Comparison of ENCODE assay signal across 19 cellular contexts in the genomic region with DNA sequence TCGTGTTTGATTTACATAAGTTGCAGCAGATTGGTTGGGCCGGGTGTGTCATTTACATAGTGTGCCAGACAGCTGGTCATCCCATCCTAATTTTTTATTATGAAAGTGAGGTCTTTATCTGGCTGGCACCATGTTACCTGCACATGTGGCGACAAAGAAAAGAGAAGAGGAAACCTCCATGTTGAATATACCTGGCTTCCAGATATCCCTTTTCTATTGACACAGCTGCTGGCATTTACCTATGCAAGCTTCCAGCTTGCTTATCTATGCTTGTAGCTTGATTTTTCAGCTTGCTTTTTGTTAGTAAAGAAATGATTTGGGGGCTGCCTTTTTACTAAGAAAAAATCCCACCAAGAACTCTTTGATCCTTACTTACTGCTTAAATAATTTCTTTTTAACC.
"Had no signal": no experiment of that assay in that cellular context is flagged by ENCODE, and none has a peak within 500 bp of the region (broad histone marks: within the 10 kb centered on the region; RNA-seq: fewer than 3 reads in every experiment).

No MANE protein-coding gene starts in this region.

- H3K4me3 Mint-ChIP-seq: activated naive CD8-positive, alpha-beta T cell treated with anti-CD3 and anti-CD28 coated beads for 36 hours; activated T-helper 1 cell treated with anti-CD3 and anti-CD28 coated beads, Interleukin-12 subunit alpha, Interleukin-12 subunit beta, Interleukin-2, Interleukin-4 antibody, amounts not matched to agents 30 ng/mL and 10 ng/mL and 1 ng/mL, durations not matched to agents 14 hours and 24 hours and 36 hours; brain; central memory CD8-positive, alpha-beta T cell; natural killer cell; stimulated activated effector memory CD8-positive, alpha-beta T cell treated with anti-CD3 and anti-CD28 coated beads, Interleukin-12 subunit alpha, Interleukin-12 subunit beta, amount 100 ng/mL, for 72 hours had no signal

- H3K9me3 Mint-ChIP-seq: activated T-helper 1 cell treated with anti-CD3 and anti-CD28 coated beads, Interleukin-12 subunit alpha, Interleukin-12 subunit beta, Interleukin-2, Interleukin-4 antibody, amounts not matched to agents 30 ng/mL and 10 ng/mL and 1 ng/mL, durations not matched to agents 14 hours and 24 hours and 36 hours had no signal

- ATAC-seq: natural killer cell; stimulated activated effector memory CD8-positive, alpha-beta T cell treated with anti-CD3 and anti-CD28 coated beads, Interleukin-12 subunit alpha, Interleukin-12 subunit beta, amount 100 ng/mL, for 72 hours had no signal

- DNase-seq: activated CD4-positive, alpha-beta T cell treated with anti-CD3 and anti-CD28 coated beads, Interleukin-2, amount 50 U/mL, for 1 hour; activated naive CD8-positive, alpha-beta T cell treated with anti-CD3 and anti-CD28 coated beads for 36 hours; amygdala; cortex of kidney; effector CD8-positive, alpha-beta T cell; foreskin fibroblast; glutamatergic neuron; hypothalamus; mesendoderm; natural killer cell; retina; stimulated activated CD4-positive, alpha-beta T cell treated with anti-CD3 and anti-CD28 coated beads, Interleukin-12 subunit alpha, Interleukin-12 subunit beta, amount 100 ng/mL, for 4 hours; stimulated activated CD4-positive, alpha-beta T cell treated with anti-CD3 and anti-CD28 coated beads, Interleukin-2, amount 100 ng/mL, for 24 hours had no signal

- H3K36me3 Mint-ChIP-seq: activated naive CD8-positive, alpha-beta T cell treated with anti-CD3 and anti-CD28 coated beads for 36 hours; brain; stimulated activated effector memory CD8-positive, alpha-beta T cell treated with anti-CD3 and anti-CD28 coated beads, Interleukin-12 subunit alpha, Interleukin-12 subunit beta, amount 100 ng/mL, for 72 hours had no signal

- H3K27ac Mint-ChIP-seq: activated naive CD8-positive, alpha-beta T cell treated with anti-CD3 and anti-CD28 coated beads for 36 hours; activated T-helper 1 cell treated with anti-CD3 and anti-CD28 coated beads, Interleukin-12 subunit alpha, Interleukin-12 subunit beta, Interleukin-2, Interleukin-4 antibody, amounts not matched to agents 30 ng/mL and 10 ng/mL and 1 ng/mL, durations not matched to agents 14 hours and 24 hours and 36 hours; brain; natural killer cell; stimulated activated effector memory CD8-positive, alpha-beta T cell treated with anti-CD3 and anti-CD28 coated beads, Interleukin-12 subunit alpha, Interleukin-12 subunit beta, amount 100 ng/mL, for 72 hours had no signal

- H3K4me1 Mint-ChIP-seq: activated naive CD8-positive, alpha-beta T cell treated with anti-CD3 and anti-CD28 coated beads for 36 hours; central memory CD8-positive, alpha-beta T cell; natural killer cell; stimulated activated effector memory CD8-positive, alpha-beta T cell treated with anti-CD3 and anti-CD28 coated beads, Interleukin-12 subunit alpha, Interleukin-12 subunit beta, amount 100 ng/mL, for 72 hours had no signal

- H3K27me3 Mint-ChIP-seq: activated naive CD8-positive, alpha-beta T cell treated with anti-CD3 and anti-CD28 coated beads for 36 hours; brain; central memory CD8-positive, alpha-beta T cell had no signal

- FAIRE-seq: endothelial cell of umbilical vein, urothelium cell line had no signal
